ENCODE assay signal across 1 cellular context in genomic region chr6:12356983-12357972, GRCh38.
TF ChIP-seq lines count a peak whose summit lies in the region.

No MANE protein-coding gene starts in this region.

TF ChIP-seq in GM12878, 131 proteins besides CTCF, POLR2A, EP300 and RAD21 (continued from another document and continues in another):
- TF ChIP-seq MLLT1 (IDR thresholded peaks at IDR 0.05) (peak; percentile 62), CREB1 (IDR thresholded peaks at IDR 0.05; ENCODE audit: low read depth) (peak; percentile 65; the same call in 1 of the 2 replicates), ZBTB40 (IDR thresholded peaks at IDR 0.05; ENCODE audit: borderline replicate concordance) (0 out of 2 replicates have a peak, but pooled peaks have one; percentile 33), ATF2 (IDR thresholded peaks at IDR 0.05; ENCODE audit: low read length) (peak; percentile 42; the same call in 1 of the 2 replicates), SPI1 (IDR thresholded peaks at IDR 0.05; ENCODE audit: borderline replicate concordance, insufficient read depth, low read depth, low read length) (peak; percentile 99), GATAD2B (conservative IDR thresholded peaks at IDR 0.05; ENCODE audit: low read depth) (peak; percentile 21; the same call in 1 of the 2 replicates), DPF2 (IDR thresholded peaks at IDR 0.05) (peak; percentile 89), WRNIP1 (IDR thresholded peaks at IDR 0.05; ENCODE audit: borderline replicate concordance, low read depth, low read length) (peak; percentile 79; the same call in 1 of the 2 replicates), CBX3 (IDR thresholded peaks at IDR 0.05; ENCODE audit: borderline replicate concordance, low read depth) (no peak), MEF2A (IDR thresholded peaks at IDR 0.05; ENCODE audit: insufficient read depth, low read depth, low read length) (0 out of 2 replicates have a peak, but pooled peaks have one; percentile 46), YBX1 (IDR thresholded peaks at IDR 0.05) (no peak), POU2F2 (IDR thresholded peaks at IDR 0.05; ENCODE audit: borderline replicate concordance, low read depth, low read length) (0 out of 3 replicates have a peak, but pooled peaks have one; percentile 34), MTA2 (IDR thresholded peaks at IDR 0.05; ENCODE audit: low read depth) (peak; percentile 80), CEBPZ (IDR thresholded peaks at IDR 0.05; ENCODE audit: low read depth, low read length) (no peak), IKZF1 (conservative IDR thresholded peaks at IDR 0.05) (peak; percentile 90), NFXL1 (IDR thresholded peaks at IDR 0.05; ENCODE audit: borderline replicate concordance) (no peak), CHD2 (IDR thresholded peaks at IDR 0.05; ENCODE audit: borderline replicate concordance, low read depth, low read length) (peak; percentile 42; the same call in 1 of the 2 replicates), MAX (IDR thresholded peaks at IDR 0.05; ENCODE audit: low read depth, low read length) (no peak), IRF4 (IDR thresholded peaks at IDR 0.05; ENCODE audit: low read depth, low read length) (peak; percentile 91), BHLHE40 (IDR thresholded peaks at IDR 0.05; ENCODE audit: borderline replicate concordance in 1 of 2, low read depth in 2 of 2, low read length in 1 of 2) (peak in 1 of 2 experiments; percentile 65; a peak in 1 of 4 replicates), CHD4 (IDR thresholded peaks at IDR 0.05) (no peak), NBN (IDR thresholded peaks at IDR 0.05) (0 out of 2 replicates have a peak, but pooled peaks have one; percentile 38), NR2C1 (IDR thresholded peaks at IDR 0.05) (0 out of 2 replicates have a peak, but pooled peaks have one; percentile 27), ZNF687 (IDR thresholded peaks at IDR 0.05) (peak; percentile 97), ETV6 (conservative IDR thresholded peaks at IDR 0.05 in 1 of 2, IDR thresholded peaks at IDR 0.05 in 1 of 2; ENCODE audit: borderline replicate concordance in 1 of 2, low read depth in 1 of 2) (peak in 1 of 2 experiments; percentile 51; a peak in 1 of 4 replicates), ZNF592 (IDR thresholded peaks at IDR 0.05) (peak; percentile 10; the same call in 1 of the 2 replicates), GABPA (IDR thresholded peaks at IDR 0.05; ENCODE audit: low read depth) (no peak), JUNB (IDR thresholded peaks at IDR 0.05) (peak; percentile 28), EED (IDR thresholded peaks at IDR 0.05; ENCODE audit: low read depth) (peak; percentile 64; the same call in 1 of the 2 replicates), PAX5 (IDR thresholded peaks at IDR 0.05; ENCODE audit: borderline replicate concordance, low read depth, low read length) (peak; percentile 67; the same call in 1 of the 2 replicates), ZBTB11 (CRISPR knock-in tag; IDR thresholded peaks at IDR 0.05) (no peak)
